In the genomic region with DNA sequence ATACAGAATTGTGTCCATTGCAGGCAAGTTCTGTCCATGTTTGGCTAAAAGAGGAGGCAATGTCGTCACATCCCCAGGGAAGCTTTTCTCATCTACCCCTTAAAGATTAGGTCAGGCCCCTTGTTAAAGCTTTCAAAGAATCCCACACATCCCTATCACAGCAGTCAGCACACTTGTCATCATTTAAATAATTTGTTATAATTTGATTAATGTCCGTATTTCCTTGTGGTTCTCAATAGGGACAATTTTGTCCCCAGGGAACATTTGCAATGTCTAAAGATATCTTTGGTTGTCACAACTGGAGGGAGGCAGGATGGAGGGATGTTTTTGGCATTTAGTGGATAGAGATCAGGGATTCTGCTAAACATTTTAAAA, we compare ENCODE assay signal across 26 cellular contexts.
"Had no signal": no experiment of that assay in that cellular context is flagged by ENCODE, and none has a peak within 500 bp of the region (broad histone marks: within the 10 kb centered on the region; RNA-seq: fewer than 3 reads in every experiment).

No MANE protein-coding gene starts in this region.

- H3K4me3 Mint-ChIP-seq: activated CD4-positive, alpha-beta memory T cell treated with anti-CD3 and anti-CD28 coated beads, Interleukin-2, amount 10 ng/mL, durations not matched to agents 7 days and 5 days; activated CD8-positive, alpha-beta memory T cell treated with anti-CD3 and anti-CD28 coated beads, Interleukin-2, amount 10 ng/mL, durations not matched to agents 7 days and 5 days; activated naive CD4-positive, alpha-beta T cell treated with anti-CD3 and anti-CD28 coated beads, Interleukin-2, amount 10 ng/mL, durations not matched to agents 7 days and 5 days; activated naive CD8-positive, alpha-beta T cell; activated naive CD8-positive, alpha-beta T cell treated with anti-CD3 and anti-CD28 coated beads, Interleukin-2, amount 50 U/mL, for 24 hours; brain had no signal

- H3K36me3 ChIP-seq: SJCRH30, WERI-Rb-1 had no signal

- H3K36me3 Mint-ChIP-seq: activated CD8-positive, alpha-beta memory T cell treated with anti-CD3 and anti-CD28 coated beads, Interleukin-2, amount 10 ng/mL, durations not matched to agents 7 days and 5 days; activated naive CD4-positive, alpha-beta T cell treated with anti-CD3 and anti-CD28 coated beads, Interleukin-2, amount 10 ng/mL, durations not matched to agents 7 days and 5 days; activated naive CD8-positive, alpha-beta T cell; brain had no signal

- H3K4me1 ChIP-seq: SJCRH30 had no signal

- ATAC-seq: activated CD8-positive, alpha-beta memory T cell treated with anti-CD3 and anti-CD28 coated beads, Interleukin-2, amount 10 ng/mL, durations not matched to agents 7 days and 5 days; activated naive CD8-positive, alpha-beta T cell treated with anti-CD3 and anti-CD28 coated beads, Interleukin-2, amount 50 U/mL, for 24 hours had no signal

- H3K27ac ChIP-seq: SJCRH30, SK-N-MC, WERI-Rb-1 had no signal

- H3K9me3 ChIP-seq: SJCRH30 had no signal

- DNase-seq: activated CD4-positive, alpha-beta memory T cell treated with anti-CD3 and anti-CD28 coated beads, Interleukin-2, amount 10 ng/mL, durations not matched to agents 7 days and 5 days; activated CD4-positive, alpha-beta T cell treated with anti-CD3 and anti-CD28 coated beads for 1 hour; activated CD4-positive, alpha-beta T cell treated with anti-CD3 and anti-CD28 coated beads for 48 hours; activated CD4-positive, CD25-positive, alpha-beta regulatory T cell; activated CD8-positive, alpha-beta memory T cell treated with anti-CD3 and anti-CD28 coated beads for 24 hours; activated CD8-positive, alpha-beta memory T cell treated with anti-CD3 and anti-CD28 coated beads, Interleukin-2, amount 10 ng/mL, durations not matched to agents 7 days and 5 days; activated effector memory CD4-positive, alpha-beta T cell treated with Interleukin-2 at 50 U/mL for 16 hours; activated naive CD4-positive, alpha-beta T cell treated with anti-CD3 and anti-CD28 coated beads, Interleukin-2, amount 10 ng/mL, durations not matched to agents 7 days and 5 days; activated naive CD8-positive, alpha-beta T cell treated with anti-CD3 and anti-CD28 coated beads, Interleukin-2, amount 50 U/mL, for 24 hours; activated T-cell treated with anti-CD3 and anti-CD28 coated beads, Interleukin-2, amount 50 U/mL, for 48 hours; anterior cingulate cortex; central memory CD4-positive, alpha-beta T cell; MM.1S; NCI-H1092; NCI-H1436 treated with DMSO at 0.1 percent for 48 hours; NCI-H1694 treated with DMSO at 0.1 percent for 48 hours; NCI-H2029; NCI-H345; NCI-H524 treated with DMSO at 0.1 percent for 48 hours; SHP77; SJCRH30; T1000; WERI-Rb-1 had no signal

- H3K4me3 ChIP-seq: SJCRH30, SK-N-MC had no signal

- H3K27me3 Mint-ChIP-seq: activated naive CD8-positive, alpha-beta T cell had no signal

- H3K4me1 Mint-ChIP-seq: activated CD8-positive, alpha-beta memory T cell treated with anti-CD3 and anti-CD28 coated beads, Interleukin-2, amount 10 ng/mL, durations not matched to agents 7 days and 5 days; activated naive CD4-positive, alpha-beta T cell treated with anti-CD3 and anti-CD28 coated beads, Interleukin-2, amount 10 ng/mL, durations not matched to agents 7 days and 5 days had no signal

- H3K9me3 Mint-ChIP-seq: activated CD4-positive, alpha-beta memory T cell treated with anti-CD3 and anti-CD28 coated beads, Interleukin-2, amount 10 ng/mL, durations not matched to agents 7 days and 5 days; activated naive CD4-positive, alpha-beta T cell treated with anti-CD3 and anti-CD28 coated beads, Interleukin-2, amount 10 ng/mL, durations not matched to agents 7 days and 5 days; activated naive CD8-positive, alpha-beta T cell treated with anti-CD3 and anti-CD28 coated beads, Interleukin-2, amount 50 U/mL, for 24 hours had no signal

- H3K27me3 ChIP-seq: SJCRH30 had no signal

- H3K27ac Mint-ChIP-seq: activated CD4-positive, alpha-beta memory T cell treated with anti-CD3 and anti-CD28 coated beads, Interleukin-2, amount 10 ng/mL, durations not matched to agents 7 days and 5 days; activated CD8-positive, alpha-beta memory T cell treated with anti-CD3 and anti-CD28 coated beads, Interleukin-2, amount 10 ng/mL, durations not matched to agents 7 days and 5 days; activated naive CD4-positive, alpha-beta T cell treated with anti-CD3 and anti-CD28 coated beads, Interleukin-2, amount 10 ng/mL, durations not matched to agents 7 days and 5 days; activated naive CD8-positive, alpha-beta T cell; brain had no signal
